Comparison of ENCODE assay signal across 10 cellular contexts in genomic region chr10:17647316-17647715, GRCh38. TPM values are rescaled to one million over a fixed set of nuclear protein-coding genes. Genes with fewer than 3 reads are reported as not detected.
DNase-seq lines count a peak whose midpoint lies in the region; ATAC-seq and TF ChIP-seq lines count a peak whose summit lies in the region.
"Had no signal": no experiment of that assay in that cellular context is flagged by ENCODE, and none has a peak within 500 bp of the region (broad histone marks: within the 10 kb centered on the region; RNA-seq: fewer than 3 reads in every experiment).

No MANE protein-coding gene starts in this region.

- ATAC-seq in CD4-positive, CD25-positive, alpha-beta regulatory T cell (ENCODE audit: low read depth in 2 of 2) = no peak
- no peak for ATAC-seq in naive thymus-derived CD4-positive, alpha-beta T cell
- ATAC-seq in HG03521 (IDR thresholded peaks at IDR 0.05; ENCODE audit: unreplicated experiment) = no peak

- H3K4me1 ChIP-seq in CD4-positive, CD25-positive, alpha-beta regulatory T cell (ENCODE audit: control insufficient read depth, insufficient read depth, low read length, poor library complexity, severe bottlenecking) = peaks cover 70% of the 10 kb centered on the region
- H3K4me1 ChIP-seq in naive thymus-derived CD4-positive, alpha-beta T cell (ENCODE audit: control insufficient read depth in 2 of 2, insufficient read depth in 2 of 2, low read length in 2 of 2) = peaks cover 17 to 40% of the 10 kb centered on the region in 2 donors
- H3K4me1 ChIP-seq in A673 (ENCODE audit: insufficient read depth, low read length, poor library complexity, severe bottlenecking) = peaks cover 23% of the 10 kb centered on the region

- peaks cover 0 to 2% (median 0%) of the 10 kb centered on the region in 7 donors for H3K9me3 Mint-ChIP-seq in CD4-positive, CD25-positive, alpha-beta regulatory T cell
- H3K9me3 Mint-ChIP-seq in activated T-helper 1 cell treated with anti-CD3 and anti-CD28 coated beads, Interleukin-12 subunit alpha, Interleukin-12 subunit beta, Interleukin-2, Interleukin-4 antibody, amounts not matched to agents 30 ng/mL and 10 ng/mL and 1 ng/mL, durations not matched to agents 14 hours and 24 hours and 36 hours = peaks cover 8% of the 10 kb centered on the region
- peaks cover 0 to 4% (median 0%) of the 10 kb centered on the region in 11 donors for H3K9me3 Mint-ChIP-seq in naive thymus-derived CD4-positive, alpha-beta T cell

- H3K4me3 ChIP-seq in CD4-positive, CD25-positive, alpha-beta regulatory T cell (ENCODE audit: low read depth, low read length) = peak overlapping the region; percentile 100
- no peak overlapping the region for H3K4me3 ChIP-seq in naive thymus-derived CD4-positive, alpha-beta T cell (ENCODE audit: low read length)
- no peak overlapping the region for H3K4me3 ChIP-seq in A673 (ENCODE audit: low read depth, low read length, poor library complexity, severe bottlenecking)
- H3K4me3 ChIP-seq: transverse colon had no signal

- H3K4me1 Mint-ChIP-seq in CD4-positive, CD25-positive, alpha-beta regulatory T cell = peaks cover 20 to 84% (median 50%) of the 10 kb centered on the region in 4 donors
- peaks cover 75% of the 10 kb centered on the region for H3K4me1 Mint-ChIP-seq in activated T-helper 1 cell treated with anti-CD3 and anti-CD28 coated beads, Interleukin-12 subunit alpha, Interleukin-12 subunit beta, Interleukin-2, Interleukin-4 antibody, amounts not matched to agents 30 ng/mL and 10 ng/mL and 1 ng/mL, durations not matched to agents 14 hours and 24 hours and 36 hours (ENCODE audit: low read depth)
- peaks cover 44 to 96% (median 84%) of the 10 kb centered on the region in 7 donors for H3K4me1 Mint-ChIP-seq in naive thymus-derived CD4-positive, alpha-beta T cell

- peak overlapping the region; percentile 97 for H3K27ac ChIP-seq in CD4-positive, CD25-positive, alpha-beta regulatory T cell (ENCODE audit: insufficient read depth, low read length, poor library complexity, severe bottlenecking)
- no peak overlapping the region for H3K27ac ChIP-seq in naive thymus-derived CD4-positive, alpha-beta T cell (ENCODE audit: low read depth, low read length)
- no peak overlapping the region for H3K27ac ChIP-seq in A673 (ENCODE audit: low read depth, low read length, poor library complexity, severe bottlenecking)
- H3K27ac ChIP-seq: transverse colon had no signal

- POLR2A ChIA-PET in naive thymus-derived CD4-positive, alpha-beta T cell (lab: Charles Lee) = interaction anchor here (0.7 kb wide), 1 partner anchor 16 kb away, joined by 3 read pairs; no protein-coding TSS in a partner anchor
- POLR2A ChIA-PET in A673 (lab: Charles Lee; ENCODE audit: low non-redundant PET) = interaction anchor here (0.6 kb wide), 2 partner anchors 262 to 323 kb away, joined by 3 read pairs; no protein-coding TSS in a partner anchor

- peaks cover 13% of the 10 kb centered on the region for H3K36me3 ChIP-seq in CD4-positive, CD25-positive, alpha-beta regulatory T cell (ENCODE audit: control insufficient read depth, insufficient read depth, low read length)
- peaks cover 0 to 7% (median 0%) of the 10 kb centered on the region in 3 experiments for H3K36me3 ChIP-seq in naive thymus-derived CD4-positive, alpha-beta T cell (ENCODE audit: control insufficient read depth in 2 of 3, insufficient read depth in 3 of 3, low read length in 3 of 3)
- no peaks in the 10 kb centered on the region for H3K36me3 ChIP-seq in A673 (ENCODE audit: insufficient read depth, low read length, poor library complexity, severe bottlenecking)

- peak overlapping the region; percentile 72 to 100 (median 94) for H3K27ac Mint-ChIP-seq in CD4-positive, CD25-positive, alpha-beta regulatory T cell
- H3K27ac Mint-ChIP-seq in activated T-helper 1 cell treated with anti-CD3 and anti-CD28 coated beads, Interleukin-12 subunit alpha, Interleukin-12 subunit beta, Interleukin-2, Interleukin-4 antibody, amounts not matched to agents 30 ng/mL and 10 ng/mL and 1 ng/mL, durations not matched to agents 14 hours and 24 hours and 36 hours = peak overlapping the region; percentile 66
- peak overlapping the region in 3 of 9 donors; percentile 5 to 54 (median 19) for H3K27ac Mint-ChIP-seq in naive thymus-derived CD4-positive, alpha-beta T cell

- in situ Hi-C loops in KBM-7 (cut with MboI; ENCODE audit: low pct_unique_long_range_greater_than_20kb, low sequenced_read_pairs) = no loop called here

- H3K4me3 Mint-ChIP-seq in CD4-positive, CD25-positive, alpha-beta regulatory T cell = peak overlapping the region; percentile 94 to 100 (median 98)
- H3K4me3 Mint-ChIP-seq in activated T-helper 1 cell treated with anti-CD3 and anti-CD28 coated beads, Interleukin-12 subunit alpha, Interleukin-12 subunit beta, Interleukin-2, Interleukin-4 antibody, amounts not matched to agents 30 ng/mL and 10 ng/mL and 1 ng/mL, durations not matched to agents 14 hours and 24 hours and 36 hours = peak overlapping the region; percentile 12
- peak overlapping the region; percentile 43 to 99 (median 60) for H3K4me3 Mint-ChIP-seq in naive thymus-derived CD4-positive, alpha-beta T cell

- H3K27me3 ChIP-seq in CD4-positive, CD25-positive, alpha-beta regulatory T cell (ENCODE audit: control insufficient read depth, insufficient read depth, low read length) = no peaks in the 10 kb centered on the region
- no peaks in the 10 kb centered on the region for H3K27me3 ChIP-seq in naive thymus-derived CD4-positive, alpha-beta T cell (ENCODE audit: control insufficient read depth in 2 of 2, insufficient read depth in 2 of 2, low read length in 2 of 2)
- no peaks in the 10 kb centered on the region for H3K27me3 ChIP-seq in A673 (replicated peaks; ENCODE audit: insufficient read depth, low read depth, low read length, poor library complexity)
- H3K27me3 ChIP-seq: transverse colon had no signal

- CTCF ChIA-PET in naive thymus-derived CD4-positive, alpha-beta T cell (lab: Charles Lee) = no interaction called here
- CTCF ChIA-PET in A673 (lab: Charles Lee) = interaction anchor here (0.6 kb wide), 1 partner anchor 30 kb away, joined by 3 read pairs; no protein-coding TSS in a partner anchor

- no peaks in the 10 kb centered on the region for H3K9me3 ChIP-seq in CD4-positive, CD25-positive, alpha-beta regulatory T cell (ENCODE audit: control insufficient read depth in 2 of 2, low read length in 2 of 2)
- H3K9me3 ChIP-seq in naive thymus-derived CD4-positive, alpha-beta T cell (ENCODE audit: control insufficient read depth in 2 of 3, low read length in 3 of 3) = no peaks in the 10 kb centered on the region
- no peaks in the 10 kb centered on the region for H3K9me3 ChIP-seq in A673 (ENCODE audit: low read depth, low read length, poor library complexity, severe bottlenecking)
- H3K9me3 ChIP-seq: transverse colon had no signal

- intact Hi-C loops in activated T-helper 1 cell treated with anti-CD3 and anti-CD28 coated beads, Interleukin-12 subunit alpha, Interleukin-12 subunit beta, Interleukin-2, Interleukin-4 antibody, amounts not matched to agents 30 ng/mL and 10 ng/mL and 1 ng/mL, durations not matched to agents 14 hours and 24 hours and 36 hours (cut with micrococcal nuclease) = loop anchor here (10.0 kb wide), 1 partner anchor 623 kb away; no protein-coding TSS in a partner anchor
- intact Hi-C loops in naive thymus-derived CD4-positive, alpha-beta T cell (cut with micrococcal nuclease) = loop anchor here (5.0 to 10.0 kb wide), 6 partner anchors 35 to 1783 kb away; partner anchors contain the start of genes MINDY3 (in 1 of the 2), ST8SIA6 (in 1 of the 2) and TRDMT1 (in 1 of the 2)
- intact Hi-C loops in A673 (cut with micrococcal nuclease; ENCODE audit: unreplicated experiment) = no loop called here

- H3K36me3 Mint-ChIP-seq in CD4-positive, CD25-positive, alpha-beta regulatory T cell = peaks cover 50% of the 10 kb centered on the region
- peaks cover 42% of the 10 kb centered on the region for H3K36me3 Mint-ChIP-seq in activated T-helper 1 cell treated with anti-CD3 and anti-CD28 coated beads, Interleukin-12 subunit alpha, Interleukin-12 subunit beta, Interleukin-2, Interleukin-4 antibody, amounts not matched to agents 30 ng/mL and 10 ng/mL and 1 ng/mL, durations not matched to agents 14 hours and 24 hours and 36 hours (ENCODE audit: low read depth)
- H3K36me3 Mint-ChIP-seq in naive thymus-derived CD4-positive, alpha-beta T cell = peaks cover 0 to 38% (median 15%) of the 10 kb centered on the region in 5 donors

- peaks cover 5% of the 10 kb centered on the region for H3K27me3 Mint-ChIP-seq in CD4-positive, CD25-positive, alpha-beta regulatory T cell
- no peaks in the 10 kb centered on the region for H3K27me3 Mint-ChIP-seq in activated T-helper 1 cell treated with anti-CD3 and anti-CD28 coated beads, Interleukin-12 subunit alpha, Interleukin-12 subunit beta, Interleukin-2, Interleukin-4 antibody, amounts not matched to agents 30 ng/mL and 10 ng/mL and 1 ng/mL, durations not matched to agents 14 hours and 24 hours and 36 hours (ENCODE audit: insufficient read depth)
- no peaks in the 10 kb centered on the region for H3K27me3 Mint-ChIP-seq in naive thymus-derived CD4-positive, alpha-beta T cell

- BruUV-seq in A673 (replicated peaks; lab: Mats Ljungman, UMichigan) = no TSS peak

- TF ChIP-seq CTCF in A673 (conservative IDR thresholded peaks at IDR 0.05; ENCODE audit: low read depth, low read length) = no peak

- DNase-seq in CD4-positive, CD25-positive, alpha-beta regulatory T cell = no peak
- DNase-seq in KBM-7 = peak; percentile 81
- DNase-seq in activated T-helper 1 cell treated with anti-CD3 and anti-CD28 coated beads, Interleukin-12 subunit alpha, Interleukin-12 subunit beta, Interleukin-2, Interleukin-4 antibody, amounts not matched to agents 30 ng/mL and 10 ng/mL and 1 ng/mL, durations not matched to agents 14 hours and 24 hours and 36 hours (ENCODE audit: low spot score) = no peak
- DNase-seq in naive thymus-derived CD4-positive, alpha-beta T cell = no peak
- DNase-seq in activated gamma-delta T cell (lab: John Stamatoyannopoulos, UW) = no peak
- DNase-seq in A673 (ENCODE audit: low spot score) = no peak
- DNase-seq in NCI-H2081 treated with DMSO at 0.1 percent for 48 hours (lab: John Stamatoyannopoulos, UW) = no peak
- DNase-seq: NCI-H69, transverse colon had no signal

RNA-seq across cellular contexts. Expression of gene STAM, which starts 3.4 kb away (rescaled TPM):
- 154 TPM for total RNA-seq in CD4-positive, CD25-positive, alpha-beta regulatory T cell
- polyA plus RNA-seq in CD4-positive, CD25-positive, alpha-beta regulatory T cell = 10 to 100 TPM; 48.0 to 93.3 (median 67.0) TPM
- total RNA-seq in activated T-helper 1 cell treated with anti-CD3 and anti-CD28 coated beads, Interleukin-12 subunit alpha, Interleukin-12 subunit beta, Interleukin-2, Interleukin-4 antibody, amounts not matched to agents 30 ng/mL and 10 ng/mL and 1 ng/mL, durations not matched to agents 14 hours and 24 hours and 36 hours = 23.3 and 26.8 TPM in 2 replicates
- total RNA-seq in naive thymus-derived CD4-positive, alpha-beta T cell = 10 to 100 TPM; 18.3 to 25.4 (median 19.6) TPM
- polyA plus RNA-seq in naive thymus-derived CD4-positive, alpha-beta T cell = 10 to 100 TPM; 11.9 to 13.6 TPM
- 34.9 and 37.4 TPM in 2 replicates for total RNA-seq in A673 (2021)

RNA-seq across cellular contexts. Expression of gene HACD1, which starts 30.1 kb away (rescaled TPM):
- 22.0 TPM for total RNA-seq in CD4-positive, CD25-positive, alpha-beta regulatory T cell
- polyA plus RNA-seq in CD4-positive, CD25-positive, alpha-beta regulatory T cell = 10 to 100 TPM; 28.4 to 65.8 (median 47.0) TPM
- 0.80 and 1.5 TPM in 2 replicates for total RNA-seq in activated T-helper 1 cell treated with anti-CD3 and anti-CD28 coated beads, Interleukin-12 subunit alpha, Interleukin-12 subunit beta, Interleukin-2, Interleukin-4 antibody, amounts not matched to agents 30 ng/mL and 10 ng/mL and 1 ng/mL, durations not matched to agents 14 hours and 24 hours and 36 hours
- 1 to 10 TPM in 1 of 5 experiments, under 1 TPM in 2, not detected in 2; 0.24 to 1.6 (median 0.80) TPM for total RNA-seq in naive thymus-derived CD4-positive, alpha-beta T cell
- 1 to 10 TPM in 1 of 2 donors, not detected in 1; 1.5 TPM for polyA plus RNA-seq in naive thymus-derived CD4-positive, alpha-beta T cell
- total RNA-seq in A673 (2021) = 13.6 and 14.1 TPM in 2 replicates

Comparison
In these comparisons a context has a peak if more than half of its experiments do, and no peak if none do; other contexts are left out.
1. H3K4me3 Mint-ChIP-seq: peak in every context shown above with its lines; median percentile 98 in CD4-positive, CD25-positive, alpha-beta regulatory T cell; 60 in naive thymus-derived CD4-positive, alpha-beta T cell; 12 in activated T-helper 1 cell treated with anti-CD3 and anti-CD28 coated beads, Interleukin-12 subunit alpha, Interleukin-12 subunit beta, Interleukin-2, Interleukin-4 antibody, amounts not matched to agents 30 ng/mL and 10 ng/mL and 1 ng/mL, durations not matched to agents 14 hours and 24 hours and 36 hours.